22 cellular contexts compared by ENCODE assay signal in genomic region chr13:49814551-49815270, GRCh38.
"Had no signal": no experiment of that assay in that cellular context is flagged by ENCODE, and none has a peak within 500 bp of the region (broad histone marks: within the 10 kb centered on the region; RNA-seq: fewer than 3 reads in every experiment).

No MANE protein-coding gene starts in this region.

- ATAC-seq: left lung; naive thymus-derived CD4-positive, alpha-beta T cell; stimulated activated naive CD8-positive, alpha-beta T cell treated with anti-CD3 and anti-CD28 coated beads, Interleukin-15, Interleukin-2, amounts not matched to agents 100 U/mL and 50 U/mL, for 24 hours; T-helper 17 cell had no signal

- H2AFZ ChIP-seq: neural progenitor cell had no signal

- H3K27me3 ChIP-seq: breast epithelium, heart right ventricle, left lung, neural progenitor cell, thyroid gland had no signal

- H3K9ac ChIP-seq: neural progenitor cell had no signal

- H3K36me3 ChIP-seq: breast epithelium, esophagus muscularis mucosa, heart right ventricle, left lung, neural progenitor cell, thyroid gland had no signal

- DNase-seq: activated CD4-positive, alpha-beta memory T cell treated with anti-CD3 and anti-CD28 coated beads for 36 hours; activated CD4-positive, alpha-beta T cell treated with anti-CD3 and anti-CD28 coated beads for 4 hours; activated CD4-positive, CD25-positive, alpha-beta regulatory T cell; activated naive CD4-positive, alpha-beta T cell treated with Interleukin-2 at 50 U/mL for 16 hours; activated naive CD8-positive, alpha-beta T cell treated with anti-CD3 and anti-CD28 coated beads for 36 hours; activated T-cell treated with anti-CD3 and anti-CD28 coated beads, Interleukin-2, amount 50 U/mL, for 48 hours; amniotic stem cell; cerebellar nuclear complex; heart right ventricle; left lung; naive thymus-derived CD4-positive, alpha-beta T cell; posterior cingulate gyrus; stimulated activated CD4-positive, alpha-beta T cell treated with anti-CD3 and anti-CD28 coated beads, Interleukin-12 subunit alpha, Interleukin-12 subunit beta, amount 100 ng/mL, for 4 hours; stimulated activated CD4-positive, alpha-beta T cell treated with anti-CD3 and anti-CD28 coated beads, Interleukin-4, amount 100 ng/mL, for 4 hours; stimulated activated naive CD8-positive, alpha-beta T cell treated with anti-CD3 and anti-CD28 coated beads, Interleukin-15, Interleukin-2, amounts not matched to agents 100 U/mL and 50 U/mL, for 24 hours; T-helper 17 cell; thyroid gland had no signal

- H3K4me3 ChIP-seq: breast epithelium, coronary artery, esophagus muscularis mucosa, heart right ventricle, left lung, lung, neural progenitor cell, thyroid gland had no signal

- H3K27ac ChIP-seq: breast epithelium, coronary artery, esophagus muscularis mucosa, heart right ventricle, left lung, neural progenitor cell, thyroid gland had no signal

- H3K9me3 ChIP-seq: breast epithelium, esophagus muscularis mucosa, left lung, thyroid gland had no signal

- H3K4me2 ChIP-seq: neural progenitor cell had no signal

- H3K4me1 ChIP-seq: breast epithelium, esophagus muscularis mucosa, left lung, neural progenitor cell, thyroid gland had no signal
